Comparison of ENCODE assay signal across 16 cellular contexts in the genomic region with DNA sequence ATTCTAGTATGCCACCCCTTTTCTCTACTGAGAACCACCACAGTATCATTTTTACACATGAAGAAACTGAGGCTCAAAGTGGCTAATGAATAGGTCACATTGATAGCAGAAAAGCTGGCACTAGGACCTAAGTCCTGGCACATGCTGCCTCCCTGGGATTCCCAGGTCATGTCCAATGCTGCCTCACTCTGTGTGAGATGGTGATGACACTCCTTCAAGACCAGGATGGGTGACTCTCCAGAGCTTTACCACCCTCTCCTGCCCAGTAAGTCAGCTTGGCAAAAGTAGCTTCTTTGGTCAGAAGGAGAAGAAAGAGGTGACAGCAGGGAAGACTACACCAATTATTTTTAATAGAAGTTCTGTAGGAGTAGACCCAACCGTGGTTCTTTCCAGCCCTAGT. TPM values are rescaled to one million over a fixed set of nuclear protein-coding genes. Genes with fewer than 3 reads are reported as not detected.
"Had no signal": no experiment of that assay in that cellular context is flagged by ENCODE, and none has a peak within 500 bp of the region (broad histone marks: within the 10 kb centered on the region; RNA-seq: fewer than 3 reads in every experiment).

No MANE protein-coding gene starts in this region.

- H3K9me3 ChIP-seq: adrenal gland, ovary had no signal

- H3K36me3 ChIP-seq: adrenal gland, neural progenitor cell, ovary had no signal

- H3K27me3 ChIP-seq: adrenal gland, hepatocyte, ovary had no signal

- H3K36me3 Mint-ChIP-seq: mesothelial cell of epicardium, neural progenitor cell had no signal

- H3K4me3 ChIP-seq: adrenal gland, hepatocyte, neural progenitor cell, ovary had no signal

- H3K4me1 ChIP-seq: neural progenitor cell had no signal

- DNase-seq: activated B cell treated with CpG ODN at 0.5 μM for 24 hours; activated CD4-positive, alpha-beta T cell treated with anti-CD3 and anti-CD28 coated beads, Interleukin-2, amount 50 U/mL, for 1 hour; activated naive CD4-positive, alpha-beta T cell treated with anti-CD3 and anti-CD28 coated beads, Interleukin-2, amount 50 U/mL, for 16 hours; kidney; stimulated activated CD4-positive, alpha-beta T cell treated with anti-CD3 and anti-CD28 coated beads, Interleukin-4, amount 100 ng/mL, for 4 hours had no signal

- H3K9me3 Mint-ChIP-seq: activated B cell treated with CpG ODN at 0.5 μM for 24 hours; activated T-helper 2 cell treated with anti-CD3 and anti-CD28 coated beads, Interferon-gamma antibody, Interleukin-2, Interleukin-4, amounts not matched to agents 10 μg/mL and 5 μg/mL and 100 μg/mL, durations not matched to agents 14 hours and 24 hours and 36 hours; central memory CD8-positive, alpha-beta T cell; dendritic cell treated with granulocyte-macrophage colony-stimulating factor and Interleukin-4, amounts not matched to agents 40 ng/mL and 50 ng/mL, for 4 days; mesothelial cell of epicardium; neural progenitor cell had no signal

- H3K27ac ChIP-seq: adrenal gland, hepatocyte, neural progenitor cell, ovary had no signal

- H3K27ac Mint-ChIP-seq: activated B cell treated with CpG ODN at 0.5 μM for 24 hours; activated T-helper 2 cell treated with anti-CD3 and anti-CD28 coated beads, Interferon-gamma antibody, Interleukin-2, Interleukin-4, amounts not matched to agents 10 μg/mL and 5 μg/mL and 100 μg/mL, durations not matched to agents 14 hours and 24 hours and 36 hours; dendritic cell treated with granulocyte-macrophage colony-stimulating factor and Interleukin-4, amounts not matched to agents 40 ng/mL and 50 ng/mL, for 4 days; mesothelial cell of epicardium; neural progenitor cell had no signal

- H3K4me3 Mint-ChIP-seq: activated B cell treated with CpG ODN at 0.5 μM for 24 hours; central memory CD8-positive, alpha-beta T cell; dendritic cell treated with granulocyte-macrophage colony-stimulating factor and Interleukin-4, amounts not matched to agents 40 ng/mL and 50 ng/mL, for 4 days; mesothelial cell of epicardium; neural progenitor cell had no signal

RNA-seq across cellular contexts. Expression of a gene that starts 13.3 kb away (rescaled TPM):
- total RNA-seq: activated B cell treated with CpG ODN at 0.5 μM for 24 hours; activated T-helper 2 cell treated with anti-CD3 and anti-CD28 coated beads, Interferon-gamma antibody, Interleukin-2, Interleukin-4, amounts not matched to agents 10 μg/mL and 5 μg/mL and 100 μg/mL, durations not matched to agents 14 hours and 24 hours and 36 hours; skeletal muscle tissue had no signal

RNA-seq across cellular contexts. Expression of a gene that starts 34.8 kb away (rescaled TPM):
- total RNA-seq: activated B cell treated with CpG ODN at 0.5 μM for 24 hours; activated T-helper 2 cell treated with anti-CD3 and anti-CD28 coated beads, Interferon-gamma antibody, Interleukin-2, Interleukin-4, amounts not matched to agents 10 μg/mL and 5 μg/mL and 100 μg/mL, durations not matched to agents 14 hours and 24 hours and 36 hours; kidney; lower leg skin; urinary bladder had no signal
- polyA plus RNA-seq: ovary had no signal
